In the genomic region with DNA sequence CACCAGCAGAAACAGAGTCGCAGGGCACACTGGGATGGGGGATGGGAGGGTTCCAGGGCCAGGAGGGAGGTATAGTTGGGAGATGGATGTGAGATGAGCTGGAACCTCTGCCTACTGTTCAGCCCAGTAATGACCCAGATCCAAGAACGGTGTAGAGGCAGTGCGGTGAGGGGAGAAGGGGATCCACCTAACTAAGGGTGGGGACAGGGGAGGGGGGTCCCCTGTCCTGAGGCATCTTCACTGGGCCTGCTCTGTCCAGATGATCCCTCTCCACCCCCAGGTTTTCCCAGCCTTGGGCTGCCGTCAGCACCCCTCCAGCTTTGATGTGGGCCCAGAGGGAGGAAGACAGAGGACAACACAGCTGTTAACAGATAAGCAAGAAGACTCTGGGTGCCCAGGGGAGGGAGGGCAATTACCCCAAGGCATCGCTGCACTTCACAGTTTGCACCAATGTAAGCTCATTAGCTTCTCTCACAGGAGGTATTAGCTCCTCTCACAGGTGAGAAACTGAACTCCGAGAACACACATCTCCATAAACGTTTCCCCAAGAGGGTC, we compare ENCODE assay signal across 1 cellular context.
TF ChIP-seq lines count a peak whose summit lies in the region.

No MANE protein-coding gene starts in this region.

TF ChIP-seq in IMR-90, 13 proteins besides CTCF, POLR2A, EP300 and RAD21:
- no peak for TF ChIP-seq CEBPB (IDR thresholded peaks at IDR 0.05; ENCODE audit: low read depth, low read length)
- TF ChIP-seq BHLHE40 (IDR thresholded peaks at IDR 0.05; ENCODE audit: low read depth, low read length) = no peak
- no peak for TF ChIP-seq NFE2L2 (IDR thresholded peaks at IDR 0.05; ENCODE audit: low read depth, low read length)
- TF ChIP-seq, protein P1, sequence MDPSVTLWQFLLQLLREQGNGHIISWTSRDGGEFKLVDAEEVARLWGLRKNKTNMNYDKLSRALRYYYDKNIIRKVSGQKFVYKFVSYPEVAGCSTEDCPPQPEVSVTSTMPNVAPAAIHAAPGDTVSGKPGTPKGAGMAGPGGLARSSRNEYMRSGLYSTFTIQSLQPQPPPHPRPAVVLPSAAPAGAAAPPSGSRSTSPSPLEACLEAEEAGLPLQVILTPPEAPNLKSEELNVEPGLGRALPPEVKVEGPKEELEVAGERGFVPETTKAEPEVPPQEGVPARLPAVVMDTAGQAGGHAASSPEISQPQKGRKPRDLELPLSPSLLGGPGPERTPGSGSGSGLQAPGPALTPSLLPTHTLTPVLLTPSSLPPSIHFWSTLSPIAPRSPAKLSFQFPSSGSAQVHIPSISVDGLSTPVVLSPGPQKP (IDR thresholded peaks at IDR 0.05; ENCODE audit: borderline replicate concordance, low read depth, low read length) = no peak
- no peak for TF ChIP-seq CHD1 (IDR thresholded peaks at IDR 0.05; ENCODE audit: low read depth, low read length)
- no peak for TF ChIP-seq MAZ (IDR thresholded peaks at IDR 0.05; ENCODE audit: borderline replicate concordance, low read depth, low read length)
- no peak for TF ChIP-seq MXI1 (IDR thresholded peaks at IDR 0.05; ENCODE audit: borderline replicate concordance, low read depth, low read length)
- TF ChIP-seq SMC3 (IDR thresholded peaks at IDR 0.05; ENCODE audit: low read depth, low read length) = no peak
- TF ChIP-seq RCOR1 (IDR thresholded peaks at IDR 0.05; ENCODE audit: insufficient replicate concordance, low read length) = no peak
- TF ChIP-seq MAFK (IDR thresholded peaks at IDR 0.05; ENCODE audit: low read depth, low read length) = no peak
- no peak for TF ChIP-seq RFX5 (IDR thresholded peaks at IDR 0.05; ENCODE audit: low read depth, low read length)
